In genomic region chr15:75622505-75622904, GRCh38 we compare ENCODE assay signal across 2 cellular contexts.
TF ChIP-seq lines count a peak whose summit lies in the region.

No MANE protein-coding gene starts in this region.

TF ChIP-seq in HCT116, 20 proteins besides CTCF, POLR2A, EP300 and RAD21:
- TF ChIP-seq TCF7L2 (IDR thresholded peaks at IDR 0.05; ENCODE audit: borderline replicate concordance, extremely low read depth, insufficient read depth, insufficient read length), result no peak
- no peak for TF ChIP-seq ZFX (IDR thresholded peaks at IDR 0.05)
- no peak for TF ChIP-seq SRF (IDR thresholded peaks at IDR 0.05; ENCODE audit: low read depth)
- TF ChIP-seq EZH2 (IDR thresholded peaks at IDR 0.05), result no peak
- no peak for TF ChIP-seq CEBPB (IDR thresholded peaks at IDR 0.05; ENCODE audit: low read depth)
- TF ChIP-seq POLR2AphosphoS5 (IDR thresholded peaks at IDR 0.05; ENCODE audit: low read depth, low read length), result no peak
- TF ChIP-seq SP1 (IDR thresholded peaks at IDR 0.05; ENCODE audit: low read depth), result no peak
- no peak for TF ChIP-seq EGR1 (IDR thresholded peaks at IDR 0.05; ENCODE audit: low read depth)
- TF ChIP-seq ZNF274 (IDR thresholded peaks at IDR 0.05; ENCODE audit: low read depth, low read length), result no peak
- no peak for TF ChIP-seq ZBTB33 (IDR thresholded peaks at IDR 0.05; ENCODE audit: extremely low read depth, insufficient replicate concordance, low read length)
- no peak for TF ChIP-seq MAX (IDR thresholded peaks at IDR 0.05)
- no peak for TF ChIP-seq CBX3 (IDR thresholded peaks at IDR 0.05; ENCODE audit: low read depth)
- TF ChIP-seq, protein P1, sequence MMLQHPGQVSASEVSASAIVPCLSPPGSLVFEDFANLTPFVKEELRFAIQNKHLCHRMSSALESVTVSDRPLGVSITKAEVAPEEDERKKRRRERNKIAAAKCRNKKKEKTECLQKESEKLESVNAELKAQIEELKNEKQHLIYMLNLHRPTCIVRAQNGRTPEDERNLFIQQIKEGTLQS (IDR thresholded peaks at IDR 0.05), result no peak
- no peak for TF ChIP-seq SIN3A (IDR thresholded peaks at IDR 0.05; ENCODE audit: low read depth)
- TF ChIP-seq ELF1 (IDR thresholded peaks at IDR 0.05; ENCODE audit: borderline replicate concordance, low read depth), result no peak
- no peak for TF ChIP-seq JUND (IDR thresholded peaks at IDR 0.05)
- TF ChIP-seq, protein P2, sequence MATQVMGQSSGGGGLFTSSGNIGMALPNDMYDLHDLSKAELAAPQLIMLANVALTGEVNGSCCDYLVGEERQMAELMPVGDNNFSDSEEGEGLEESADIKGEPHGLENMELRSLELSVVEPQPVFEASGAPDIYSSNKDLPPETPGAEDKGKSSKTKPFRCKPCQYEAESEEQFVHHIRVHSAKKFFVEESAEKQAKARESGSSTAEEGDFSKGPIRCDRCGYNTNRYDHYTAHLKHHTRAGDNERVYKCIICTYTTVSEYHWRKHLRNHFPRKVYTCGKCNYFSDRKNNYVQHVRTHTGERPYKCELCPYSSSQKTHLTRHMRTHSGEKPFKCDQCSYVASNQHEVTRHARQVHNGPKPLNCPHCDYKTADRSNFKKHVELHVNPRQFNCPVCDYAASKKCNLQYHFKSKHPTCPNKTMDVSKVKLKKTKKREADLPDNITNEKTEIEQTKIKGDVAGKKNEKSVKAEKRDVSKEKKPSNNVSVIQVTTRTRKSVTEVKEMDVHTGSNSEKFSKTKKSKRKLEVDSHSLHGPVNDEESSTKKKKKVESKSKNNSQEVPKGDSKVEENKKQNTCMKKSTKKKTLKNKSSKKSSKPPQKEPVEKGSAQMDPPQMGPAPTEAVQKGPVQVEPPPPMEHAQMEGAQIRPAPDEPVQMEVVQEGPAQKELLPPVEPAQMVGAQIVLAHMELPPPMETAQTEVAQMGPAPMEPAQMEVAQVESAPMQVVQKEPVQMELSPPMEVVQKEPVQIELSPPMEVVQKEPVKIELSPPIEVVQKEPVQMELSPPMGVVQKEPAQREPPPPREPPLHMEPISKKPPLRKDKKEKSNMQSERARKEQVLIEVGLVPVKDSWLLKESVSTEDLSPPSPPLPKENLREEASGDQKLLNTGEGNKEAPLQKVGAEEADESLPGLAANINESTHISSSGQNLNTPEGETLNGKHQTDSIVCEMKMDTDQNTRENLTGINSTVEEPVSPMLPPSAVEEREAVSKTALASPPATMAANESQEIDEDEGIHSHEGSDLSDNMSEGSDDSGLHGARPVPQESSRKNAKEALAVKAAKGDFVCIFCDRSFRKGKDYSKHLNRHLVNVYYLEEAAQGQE (IDR thresholded peaks at IDR 0.05; ENCODE audit: low read depth), result no peak

TF ChIP-seq in SK-N-SH, 30 proteins besides CTCF, POLR2A, EP300 and RAD21:
- no peak for TF ChIP-seq NRF1 (IDR thresholded peaks at IDR 0.05; ENCODE audit: low read depth, low read length)
- TF ChIP-seq TCF12 (IDR thresholded peaks at IDR 0.05), result no peak
- no peak for TF ChIP-seq FOXJ3 (CRISPR knock-in tag; IDR thresholded peaks at IDR 0.05)
- no peak for TF ChIP-seq MXI1 (IDR thresholded peaks at IDR 0.05; ENCODE audit: low read depth, low read length)
- TF ChIP-seq ZBTB33 (IDR thresholded peaks at IDR 0.05; ENCODE audit: borderline replicate concordance, low read depth), result no peak
- no peak for TF ChIP-seq GABPA (IDR thresholded peaks at IDR 0.05; ENCODE audit: low read depth)
- TF ChIP-seq TEAD4 (IDR thresholded peaks at IDR 0.05; ENCODE audit: borderline replicate concordance, insufficient read depth), result no peak
- no peak for TF ChIP-seq RFX5 (IDR thresholded peaks at IDR 0.05; ENCODE audit: low read length)
- TF ChIP-seq, protein P3, sequence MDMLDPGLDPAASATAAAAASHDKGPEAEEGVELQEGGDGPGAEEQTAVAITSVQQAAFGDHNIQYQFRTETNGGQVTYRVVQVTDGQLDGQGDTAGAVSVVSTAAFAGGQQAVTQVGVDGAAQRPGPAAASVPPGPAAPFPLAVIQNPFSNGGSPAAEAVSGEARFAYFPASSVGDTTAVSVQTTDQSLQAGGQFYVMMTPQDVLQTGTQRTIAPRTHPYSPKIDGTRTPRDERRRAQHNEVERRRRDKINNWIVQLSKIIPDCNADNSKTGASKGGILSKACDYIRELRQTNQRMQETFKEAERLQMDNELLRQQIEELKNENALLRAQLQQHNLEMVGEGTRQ (IDR thresholded peaks at IDR 0.05; ENCODE audit: borderline replicate concordance, low read depth, low read length), result no peak
- TF ChIP-seq, protein P4, sequence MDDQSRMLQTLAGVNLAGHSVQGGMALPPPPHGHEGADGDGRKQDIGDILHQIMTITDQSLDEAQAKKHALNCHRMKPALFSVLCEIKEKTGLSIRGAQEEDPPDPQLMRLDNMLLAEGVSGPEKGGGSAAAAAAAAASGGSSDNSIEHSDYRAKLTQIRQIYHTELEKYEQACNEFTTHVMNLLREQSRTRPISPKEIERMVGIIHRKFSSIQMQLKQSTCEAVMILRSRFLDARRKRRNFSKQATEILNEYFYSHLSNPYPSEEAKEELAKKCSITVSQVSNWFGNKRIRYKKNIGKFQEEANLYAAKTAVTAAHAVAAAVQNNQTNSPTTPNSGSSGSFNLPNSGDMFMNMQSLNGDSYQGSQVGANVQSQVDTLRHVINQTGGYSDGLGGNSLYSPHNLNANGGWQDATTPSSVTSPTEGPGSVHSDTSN (IDR thresholded peaks at IDR 0.05), result no peak
- no peak for TF ChIP-seq TAF1 (IDR thresholded peaks at IDR 0.05; ENCODE audit: borderline replicate concordance, low read depth, low read length)
- no peak for TF ChIP-seq GATA2 (CRISPR knock-in tag; IDR thresholded peaks at IDR 0.05)
- no peak for TF ChIP-seq MAX (IDR thresholded peaks at IDR 0.05; ENCODE audit: low read depth)
- TF ChIP-seq JUND (IDR thresholded peaks at IDR 0.05), result no peak
- no peak for TF ChIP-seq YY1 (IDR thresholded peaks at IDR 0.05; ENCODE audit: low read depth)
